10 cellular contexts compared by ENCODE assay signal in the genomic region with DNA sequence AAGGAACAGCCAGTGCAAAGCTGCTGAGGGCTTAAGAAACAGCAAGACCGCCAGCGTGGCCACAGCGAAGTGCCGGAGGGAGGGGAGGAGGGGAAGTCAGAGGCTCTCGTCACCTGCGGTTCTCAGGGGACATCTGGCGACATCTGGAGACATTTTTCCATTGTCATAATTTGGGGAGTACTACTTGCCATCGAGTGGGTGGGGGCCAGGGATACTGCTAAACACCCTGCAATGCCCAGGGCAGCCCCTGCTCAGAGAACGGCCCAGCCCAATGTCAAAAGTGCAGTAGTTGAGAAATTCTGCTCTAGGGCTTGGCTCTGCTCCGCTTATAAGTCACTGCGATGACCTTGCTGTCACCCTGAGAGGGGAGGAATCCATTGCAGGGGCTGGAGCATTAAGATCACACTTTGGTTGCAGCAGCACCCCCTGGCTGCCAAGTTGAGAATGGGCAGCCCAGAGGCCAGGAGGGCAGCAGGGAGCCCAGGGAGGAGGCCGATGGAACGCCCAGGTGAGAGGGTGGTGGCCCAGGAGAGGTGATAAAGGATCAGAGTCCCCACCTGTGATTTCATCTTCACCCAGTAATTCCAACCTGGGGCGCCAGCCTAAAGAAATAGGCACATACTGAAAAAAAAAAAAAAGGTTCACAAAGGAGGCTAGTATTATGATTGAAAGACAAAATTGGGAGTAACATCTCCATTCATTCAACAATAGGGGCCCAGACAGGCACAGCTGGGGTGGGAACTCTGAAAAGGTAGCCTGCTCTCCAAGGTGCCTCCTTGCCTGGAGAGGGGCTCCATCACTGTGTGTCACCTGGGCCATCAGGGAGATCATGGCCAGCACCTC.
DNase-seq lines count a peak whose midpoint lies in the region; ATAC-seq and TF ChIP-seq lines count a peak whose summit lies in the region.
"Had no signal": no experiment of that assay in that cellular context is flagged by ENCODE, and none has a peak within 500 bp of the region (broad histone marks: within the 10 kb centered on the region; RNA-seq: fewer than 3 reads in every experiment).

No MANE protein-coding gene starts in this region.

- ATAC-seq in GM21526 (IDR thresholded peaks at IDR 0.05; ENCODE audit: low FRiP score, unreplicated experiment) (peak; percentile 59), RWPE2 (ENCODE audit: low read depth) (peak; percentile 33; the same call in 2 of the 3 replicates), HG03175 (IDR thresholded peaks at IDR 0.05; ENCODE audit: unreplicated experiment) (no peak)

- no peaks in the 10 kb centered on the region for H3K36me3 ChIP-seq in RWPE2 (ENCODE audit: low read depth)
- H3K36me3 ChIP-seq: SJSA1 had no signal

- no peaks in the 10 kb centered on the region for H3K9me3 ChIP-seq in RWPE2 (ENCODE audit: severe bottlenecking)
- H3K9me3 ChIP-seq: SJSA1 had no signal

- H3K4me1 ChIP-seq in RWPE2 (ENCODE audit: insufficient read depth, poor library complexity, severe bottlenecking) = no peaks in the 10 kb centered on the region

- DNase-seq in COLO668 (lab: John Stamatoyannopoulos, UW; ENCODE audit: unreplicated experiment) (peak; percentile 20), RWPE2 (ENCODE audit: low spot score) (no peak), fibroblast of peridontal ligament (ENCODE audit: extremely low read depth) (peak; percentile 60), NCI-H446 (lab: John Stamatoyannopoulos, UW) (no peak), DMS53 treated with DMSO at 0.1 percent for 48 hours (lab: John Stamatoyannopoulos, UW; ENCODE audit: unreplicated experiment) (no peak)

- H3K27ac ChIP-seq in RWPE2 (ENCODE audit: poor library complexity, severe bottlenecking) = no peak overlapping the region
- H3K27ac ChIP-seq in skin epidermis = peak overlapping the region in 19 of 21 experiments; percentile 20 to 89 (median 55)
- H3K27ac ChIP-seq: SJSA1 had no signal

- H3K4me3 ChIP-seq in RWPE2 (ENCODE audit: severe bottlenecking) (no peak overlapping the region), skin epidermis (no peak overlapping the region)
- H3K4me3 ChIP-seq: lung, SJSA1 had no signal

- H3K27me3 ChIP-seq in RWPE2 (ENCODE audit: insufficient read depth, poor library complexity, severe bottlenecking) = no peaks in the 10 kb centered on the region
- H3K27me3 ChIP-seq: SJSA1 had no signal

- TF ChIP-seq CTCF in RWPE2 (IDR thresholded peaks at IDR 0.05; ENCODE audit: poor library complexity, severe bottlenecking) = peak; percentile 71

Comparison
In these comparisons a context has a peak if more than half of its experiments do, and no peak if none do; other contexts are left out.
1. DNase-seq: peak in COLO668 (single experiment) and fibroblast of peridontal ligament (single experiment); none in RWPE2 (single experiment), NCI-H446 (0 of 2) and DMS53 treated with DMSO at 0.1 percent for 48 hours (single experiment).